Comparison of ENCODE assay signal across 1 cellular context in genomic region chr11:125807909-125808308, GRCh38.
TF ChIP-seq lines count a peak whose summit lies in the region.

No MANE protein-coding gene starts in this region.

TF ChIP-seq in H1, 55 proteins besides CTCF, POLR2A, EP300 and RAD21:
- TF ChIP-seq USF2 (IDR thresholded peaks at IDR 0.05; ENCODE audit: low read length) = no peak
- TF ChIP-seq PHF8 (conservative IDR thresholded peaks at IDR 0.05; ENCODE audit: low read depth, low read length) = no peak
- TF ChIP-seq, protein P1, sequence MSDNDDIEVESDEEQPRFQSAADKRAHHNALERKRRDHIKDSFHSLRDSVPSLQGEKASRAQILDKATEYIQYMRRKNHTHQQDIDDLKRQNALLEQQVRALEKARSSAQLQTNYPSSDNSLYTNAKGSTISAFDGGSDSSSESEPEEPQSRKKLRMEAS (IDR thresholded peaks at IDR 0.05) = no peak
- TF ChIP-seq FOSL1 (IDR thresholded peaks at IDR 0.05; ENCODE audit: insufficient read depth, low read depth, low read length) = no peak
- TF ChIP-seq CEBPB (IDR thresholded peaks at IDR 0.05; ENCODE audit: low read depth, low read length) = no peak
- TF ChIP-seq EGR1 (IDR thresholded peaks at IDR 0.05; ENCODE audit: borderline replicate concordance, low read depth, low read length) = no peak
- no peak for TF ChIP-seq CREB1 (IDR thresholded peaks at IDR 0.05)
- TF ChIP-seq SP1 (IDR thresholded peaks at IDR 0.05; ENCODE audit: low read depth, low read length) = no peak
- TF ChIP-seq CBX5 (IDR thresholded peaks at IDR 0.05; ENCODE audit: low read depth, low read length) = no peak
- TF ChIP-seq MAFK (IDR thresholded peaks at IDR 0.05; ENCODE audit: low read depth, low read length) = no peak
- TF ChIP-seq TCF12 (IDR thresholded peaks at IDR 0.05; ENCODE audit: low read depth, low read length) = no peak
- no peak for TF ChIP-seq SUZ12 (IDR thresholded peaks at IDR 0.05; ENCODE audit: low read length)
- TF ChIP-seq TBP (IDR thresholded peaks at IDR 0.05; ENCODE audit: low read depth, low read length) = no peak
- TF ChIP-seq RNF2 (IDR thresholded peaks at IDR 0.05; ENCODE audit: borderline replicate concordance, low read depth, low read length, missing control alignments, poor library complexity, severe bottlenecking) = no peak
- no peak for TF ChIP-seq KDM4A (IDR thresholded peaks at IDR 0.05; ENCODE audit: low read depth, low read length, severe bottlenecking)
- TF ChIP-seq, protein P2, sequence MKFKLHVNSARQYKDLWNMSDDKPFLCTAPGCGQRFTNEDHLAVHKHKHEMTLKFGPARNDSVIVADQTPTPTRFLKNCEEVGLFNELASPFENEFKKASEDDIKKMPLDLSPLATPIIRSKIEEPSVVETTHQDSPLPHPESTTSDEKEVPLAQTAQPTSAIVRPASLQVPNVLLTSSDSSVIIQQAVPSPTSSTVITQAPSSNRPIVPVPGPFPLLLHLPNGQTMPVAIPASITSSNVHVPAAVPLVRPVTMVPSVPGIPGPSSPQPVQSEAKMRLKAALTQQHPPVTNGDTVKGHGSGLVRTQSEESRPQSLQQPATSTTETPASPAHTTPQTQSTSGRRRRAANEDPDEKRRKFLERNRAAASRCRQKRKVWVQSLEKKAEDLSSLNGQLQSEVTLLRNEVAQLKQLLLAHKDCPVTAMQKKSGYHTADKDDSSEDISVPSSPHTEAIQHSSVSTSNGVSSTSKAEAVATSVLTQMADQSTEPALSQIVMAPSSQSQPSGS (IDR thresholded peaks at IDR 0.05; ENCODE audit: low read length) = no peak
